Comparison of ENCODE assay signal across 2 cellular contexts in the genomic region with DNA sequence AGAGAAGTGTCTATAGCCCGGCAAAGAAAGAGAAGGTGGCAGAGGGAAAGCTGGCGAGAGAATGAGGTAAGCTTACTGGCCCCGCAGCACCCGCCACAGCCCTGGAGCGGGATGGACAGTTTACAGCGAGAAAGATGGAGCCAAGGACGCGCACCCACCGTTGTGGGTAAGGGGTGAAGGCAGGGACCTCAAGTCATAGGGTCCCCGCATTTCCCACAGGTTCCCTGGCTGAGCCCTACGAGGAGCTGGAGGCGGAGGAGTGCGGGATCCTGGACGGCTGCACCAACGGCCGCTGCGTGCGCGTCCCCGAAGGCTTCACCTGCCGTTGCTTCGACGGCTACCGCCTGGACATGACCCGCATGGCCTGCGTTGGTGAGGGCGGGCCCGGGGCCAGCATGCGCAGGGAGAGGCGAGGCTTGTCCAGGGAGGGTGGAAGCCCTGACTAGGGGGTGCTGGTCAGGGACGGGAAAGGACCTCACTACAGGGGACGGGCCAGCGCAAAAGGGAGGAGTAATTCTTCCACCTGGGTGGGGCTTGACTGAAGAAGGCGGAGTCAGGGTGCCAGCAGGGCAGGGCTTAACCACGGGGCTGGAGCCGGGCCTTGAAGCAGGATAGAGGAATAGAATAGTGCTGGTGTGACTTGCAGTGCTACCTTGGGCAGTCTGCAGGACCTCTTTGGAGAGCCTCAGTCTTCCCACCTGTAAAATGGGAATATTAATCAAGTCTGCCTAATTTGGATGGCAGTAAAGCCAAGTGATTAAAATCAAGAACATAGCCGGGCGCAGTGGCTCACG.
TF ChIP-seq lines count a peak whose summit lies in the region.

No MANE protein-coding gene starts in this region.

TF ChIP-seq in HepG2, 621 proteins besides CTCF, POLR2A, EP300 and RAD21:
- TF ChIP-seq, protein P1, sequence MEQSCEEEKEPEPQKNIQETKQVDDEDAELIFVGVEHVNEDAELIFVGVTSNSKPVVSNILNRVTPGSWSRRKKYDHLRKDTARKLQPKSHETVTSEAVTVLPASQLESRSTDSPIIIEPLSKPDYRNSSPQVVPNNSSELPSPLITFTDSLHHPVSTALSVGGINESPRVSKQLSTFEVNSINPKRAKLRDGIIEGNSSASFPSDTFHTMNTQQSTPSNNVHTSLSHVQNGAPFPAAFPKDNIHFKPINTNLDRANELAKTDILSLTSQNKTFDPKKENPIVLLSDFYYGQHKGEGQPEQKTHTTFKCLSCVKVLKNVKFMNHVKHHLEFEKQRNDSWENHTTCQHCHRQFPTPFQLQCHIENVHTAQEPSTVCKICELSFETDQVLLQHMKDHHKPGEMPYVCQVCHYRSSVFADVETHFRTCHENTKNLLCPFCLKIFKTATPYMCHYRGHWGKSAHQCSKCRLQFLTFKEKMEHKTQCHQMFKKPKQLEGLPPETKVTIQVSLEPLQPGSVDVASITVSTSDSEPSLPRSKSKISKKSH (CRISPR knock-in tag; IDR thresholded peaks at IDR 0.05; ENCODE audit: borderline replicate concordance) = no peak
- no peak for TF ChIP-seq ZNF253 (CRISPR knock-in tag; IDR thresholded peaks at IDR 0.05; ENCODE audit: borderline replicate concordance)
- peak; percentile 71 for TF ChIP-seq ZNF629 (CRISPR knock-in tag; conservative IDR thresholded peaks at IDR 0.05)
- no peak for TF ChIP-seq ZNF674 (CRISPR knock-in tag; IDR thresholded peaks at IDR 0.05; ENCODE audit: low read depth)

TF ChIP-seq in SK-N-SH treated with all-trans-retinoic acid at 6 μM for 48 hours, 23 proteins besides CTCF, POLR2A, EP300 and RAD21:
- TF ChIP-seq ARNTL (CRISPR knock-in tag; IDR thresholded peaks at IDR 0.05; ENCODE audit: borderline replicate concordance, low read depth) (no peak), ISL1 (CRISPR knock-in tag; IDR thresholded peaks at IDR 0.05) (no peak), TCF4 (CRISPR knock-in tag; IDR thresholded peaks at IDR 0.05; ENCODE audit: borderline replicate concordance) (no peak)
TF ChIP-seq in SK-N-SH treated with all-trans-retinoic acid at 6 μM for 48 hours: peak in this region for 0.
